ENCODE assay signal across 1 cellular context in genomic region chr7:133912916-133913697, GRCh38.
TF ChIP-seq lines count a peak whose summit lies in the region.

No MANE protein-coding gene starts in this region.

TF ChIP-seq in H1, 55 proteins besides CTCF, POLR2A, EP300 and RAD21:
- TF ChIP-seq BCL11A (IDR thresholded peaks at IDR 0.05; ENCODE audit: low read depth in 2 of 2, low read length in 2 of 2) (no peak), MAFK (IDR thresholded peaks at IDR 0.05; ENCODE audit: low read depth, low read length) (0 out of 2 replicates have a peak, but pooled peaks have one; percentile 34)
TF ChIP-seq in H1: peak in this region for 1.
